12 cellular contexts compared by ENCODE assay signal in genomic region chr5:158968160-158968559, GRCh38.
"Had no signal": no experiment of that assay in that cellular context is flagged by ENCODE, and none has a peak within 500 bp of the region (broad histone marks: within the 10 kb centered on the region; RNA-seq: fewer than 3 reads in every experiment).

No MANE protein-coding gene starts in this region.

- H3K4me1 ChIP-seq: gastrocnemius medialis had no signal

- DNase-seq: activated CD4-positive, alpha-beta T cell treated with anti-CD3 and anti-CD28 coated beads, Interleukin-2, amount 50 U/mL, for 4 hours; activated gamma-delta T cell treated with Interleukin-2 at 50 U/mL for 16 hours; activated T-cell treated with anti-CD3 and anti-CD28 coated beads, Interleukin-2, amount 50 U/mL, for 48 hours; gastrocnemius medialis; kidney; midbrain; posterior cingulate gyrus had no signal

- FAIRE-seq: colon, kidney had no signal

- H3K27ac ChIP-seq: gastrocnemius medialis, skin epidermis had no signal

- H3K4me3 ChIP-seq: ascending aorta, gastrocnemius medialis, skin epidermis, tibial nerve, vagina had no signal

- H3K36me3 ChIP-seq: ascending aorta, gastrocnemius medialis, tibial nerve, vagina had no signal

- H3K9me3 ChIP-seq: ascending aorta, gastrocnemius medialis, tibial nerve, vagina had no signal

- H3K27me3 ChIP-seq: ascending aorta, gastrocnemius medialis, tibial nerve, vagina had no signal
